Comparison of ENCODE assay signal across 12 cellular contexts in the genomic region with DNA sequence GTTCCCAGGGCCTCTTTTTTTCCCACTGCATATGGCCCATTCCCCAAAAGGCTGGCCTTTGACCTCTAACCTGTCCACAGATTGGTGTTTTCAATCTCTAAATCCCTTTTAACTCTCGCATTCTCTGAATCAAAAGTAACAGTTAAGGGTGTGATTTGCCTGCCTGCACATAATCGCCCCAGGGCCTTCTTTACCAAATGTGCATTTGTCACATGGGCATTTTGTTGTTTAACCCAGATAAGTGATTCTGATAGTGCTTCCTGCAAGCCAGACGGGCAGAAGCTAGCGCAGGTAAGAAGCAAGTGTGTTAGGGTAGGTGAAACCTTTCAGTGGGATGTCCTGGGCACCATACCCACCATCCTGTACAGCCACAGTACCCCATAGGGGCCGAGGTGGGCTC. TPM values are rescaled to one million over a fixed set of nuclear protein-coding genes. Genes with fewer than 3 reads are reported as not detected.
DNase-seq lines count a peak whose midpoint lies in the region; TF ChIP-seq lines count a peak whose summit lies in the region.
"Had no signal": no experiment of that assay in that cellular context is flagged by ENCODE, and none has a peak within 500 bp of the region (broad histone marks: within the 10 kb centered on the region; RNA-seq: fewer than 3 reads in every experiment).

No MANE protein-coding gene starts in this region.

- H3K27me3 ChIP-seq in HUES6 (ENCODE audit: control insufficient read depth, insufficient read depth, low read length) (no peaks in the 10 kb centered on the region), parathyroid adenoma (ENCODE audit: control insufficient read depth, insufficient read depth, low read length) (no peaks in the 10 kb centered on the region)
- H3K27me3 ChIP-seq: BLaER1 treated with 17β-estradiol and CSF1 and Interleukin-3, amounts not matched to agents 10 nM and 100 nM had no signal

- H3K4me1 ChIP-seq in HUES6 (ENCODE audit: control insufficient read depth, insufficient read depth, low read length) (peaks cover 10% of the 10 kb centered on the region; the same call in 1 of the 2 replicates), parathyroid adenoma (peaks cover 42% of the 10 kb centered on the region)
- H3K4me1 ChIP-seq: HAP-1 had no signal

- no peaks in the 10 kb centered on the region for H3K79me2 ChIP-seq in parathyroid adenoma

- TF ChIP-seq CTCF in parathyroid adenoma (IDR thresholded peaks at IDR 0.05) = no peak

- no peak overlapping the region for H3K27ac ChIP-seq in HUES6 (ENCODE audit: low read depth, low read length)
- H3K27ac ChIP-seq in parathyroid adenoma = no peak overlapping the region
- H3K27ac ChIP-seq: BLaER1 treated with 17β-estradiol and CSF1 and Interleukin-3, amounts not matched to agents 10 nM and 100 nM had no signal

- H3K4me2 ChIP-seq in parathyroid adenoma (ENCODE audit: low read length) = no peak overlapping the region
- H3K4me2 ChIP-seq: BLaER1 treated with 17β-estradiol and CSF1 and Interleukin-3, amounts not matched to agents 10 nM and 100 nM had no signal

- H3K9me3 ChIP-seq in HUES6 (ENCODE audit: control insufficient read depth, insufficient read depth, low read depth, low read length) (no peaks in the 10 kb centered on the region), parathyroid adenoma (ENCODE audit: control insufficient read depth, low read length) (no peaks in the 10 kb centered on the region)
- H3K9me3 ChIP-seq: HAP-1 had no signal

- peak overlapping the region; percentile 67 for H2AFZ ChIP-seq in parathyroid adenoma

- H3K4me3 ChIP-seq in HUES6 (ENCODE audit: low read depth, low read length) = no peak overlapping the region
- H3K4me3 ChIP-seq in parathyroid adenoma (ENCODE audit: low read depth, low read length) = no peak overlapping the region
- H3K4me3 ChIP-seq: BLaER1 treated with 17β-estradiol and CSF1 and Interleukin-3, amounts not matched to agents 10 nM and 100 nM; HAP-1 had no signal

- H3K9ac ChIP-seq in HUES6 (ENCODE audit: low read length) (peak overlapping the region; percentile 24), parathyroid adenoma (no peak overlapping the region)
- H3K9ac ChIP-seq: BLaER1 treated with 17β-estradiol and CSF1 and Interleukin-3, amounts not matched to agents 10 nM and 100 nM had no signal

- peak; percentile 44 for DNase-seq in left kidney (ENCODE audit: low read depth, low spot score)
- DNase-seq in dermis blood vessel endothelial cell = no peak
- DNase-seq in amygdala (lab: John Stamatoyannopoulos, UW) = no peak
- no peak for DNase-seq in SW480 (ENCODE audit: low spot score)
- DNase-seq: Calu3; CD8-positive, alpha-beta T cell; DND-41; EL had no signal

- no peaks in the 10 kb centered on the region for H3K36me3 ChIP-seq in HUES6 (ENCODE audit: control insufficient read depth, insufficient read depth, low read length)
- no peaks in the 10 kb centered on the region for H3K36me3 ChIP-seq in parathyroid adenoma (ENCODE audit: control insufficient read depth, insufficient read depth, low read length)
- H3K36me3 ChIP-seq: BLaER1 treated with 17β-estradiol and CSF1 and Interleukin-3, amounts not matched to agents 10 nM and 100 nM; HAP-1 had no signal

RNA-seq across cellular contexts. Expression of a gene that starts 49.4 kb away (rescaled TPM):
- 42.3 and 74.5 TPM in 2 replicates for total RNA-seq in dermis blood vessel endothelial cell
